ENCODE assay signal across 30 cellular contexts in genomic region chr13:75467009-75467728, GRCh38. TPM values are rescaled to one million over a fixed set of nuclear protein-coding genes. Genes with fewer than 3 reads are reported as not detected.
A peak's percentile ranks its signal among the peaks of the same experiment; 100 is the strongest.
DNase-seq lines count a peak whose midpoint lies in the region; ATAC-seq and TF ChIP-seq lines count a peak whose summit lies in the region.
"Had no signal": no experiment of that assay in that cellular context is flagged by ENCODE, and none has a peak within 500 bp of the region (broad histone marks: within the 10 kb centered on the region; RNA-seq: fewer than 3 reads in every experiment).

No MANE protein-coding gene starts in this region.

- H3K9me3 Mint-ChIP-seq in MCF 10A (ENCODE audit: unreplicated experiment), result peaks cover 7% of the 10 kb centered on the region
- H3K9me3 Mint-ChIP-seq: activated CD4-positive, alpha-beta memory T cell treated with anti-CD3 and anti-CD28 coated beads, Interleukin-2, amount 10 ng/mL, durations not matched to agents 7 days and 5 days; activated naive CD4-positive, alpha-beta T cell treated with anti-CD3 and anti-CD28 coated beads for 36 hours; activated T-helper 1 cell treated with anti-CD3 and anti-CD28 coated beads, Interleukin-12 subunit alpha, Interleukin-12 subunit beta, Interleukin-2, Interleukin-4 antibody, amounts not matched to agents 30 ng/mL and 10 ng/mL and 1 ng/mL, durations not matched to agents 14 hours and 24 hours and 36 hours had no signal

- 81 to 97% (median 95%) methylated on average over 4 of the region's 4 CpGs for WGBS in psoas muscle, 3 donors

- H3K36me3 Mint-ChIP-seq in MCF 10A (ENCODE audit: insufficient read depth, unreplicated experiment), result peaks cover 6% of the 10 kb centered on the region
- H3K36me3 Mint-ChIP-seq: brain had no signal

- POLR2A ChIA-PET in MCF 10A (lab: Yijun Ruan, JAX), result interaction anchor here (0.8 to 2.3 kb wide), 7 partner anchors 8 to 258 kb away, joined by 3 to 17 read pairs (median 3); partner anchors contain the start of gene TBC1D4

- H3K4me3 ChIP-seq in GM06990 (replicated peaks; ENCODE audit: low read depth, low read length) (no peak overlapping the region), psoas muscle (no peak overlapping the region)
- H3K4me3 ChIP-seq: BLaER1, left lung, tibial nerve had no signal

- CTCF ChIA-PET in MCF 10A (lab: Yijun Ruan, JAX), result interaction anchor here (0.6 to 1.6 kb wide), 4 partner anchors 15 to 101 kb away, joined by 3 to 8 read pairs (median 4); partner anchors contain the start of gene TBC1D4

- peak; percentile 55 for ATAC-seq in GM19395 (IDR thresholded peaks at IDR 0.05; ENCODE audit: unreplicated experiment)
- no peak for ATAC-seq in psoas muscle
- no peak for ATAC-seq in GM21515 (IDR thresholded peaks at IDR 0.05; ENCODE audit: unreplicated experiment)
- ATAC-seq: left lung, Panc1, sciatic nerve had no signal

- DNase-seq in GM06990 (ENCODE audit: extremely low read depth, insufficient read length), result peak; percentile 9
- DNase-seq in NCI-H774 (lab: John Stamatoyannopoulos, UW), result peak; percentile 4
- no peak for DNase-seq in psoas muscle
- DNase-seq in MCF 10A (ENCODE audit: unreplicated experiment), result no peak
- no peak for DNase-seq in NCI-H2107 treated with DMSO at 0.1 percent for 48 hours (lab: John Stamatoyannopoulos, UW; ENCODE audit: unreplicated experiment)
- DNase-seq: activated CD4-positive, alpha-beta memory T cell treated with anti-CD3 and anti-CD28 coated beads, Interleukin-2, amount 10 ng/mL, durations not matched to agents 7 days and 5 days; activated CD4-positive, alpha-beta T cell treated with anti-CD3 and anti-CD28 coated beads for 1 hour; activated CD8-positive, alpha-beta memory T cell treated with anti-CD3 and anti-CD28 coated beads, Interleukin-2, amount 50 U/mL, for 48 hours; activated naive CD4-positive, alpha-beta T cell treated with anti-CD3 and anti-CD28 coated beads for 36 hours; amniotic stem cell; dermis blood vessel endothelial cell; endodermal cell; H9; Kasumi-1; left lung; MV-4-11; NCI-H146; NCI-H510A; posterior cingulate gyrus; SHP77; stimulated activated CD4-positive, alpha-beta T cell treated with anti-CD3 and anti-CD28 coated beads, Interleukin-4, amount 100 ng/mL, for 24 hours; T-helper 2 cell had no signal

- H3K27ac ChIP-seq in psoas muscle, result peak overlapping the region; percentile 92
- H3K27ac ChIP-seq: BLaER1 had no signal

- peaks cover 11% of the 10 kb centered on the region for H3K4me1 Mint-ChIP-seq in MCF 10A (ENCODE audit: insufficient read depth, unreplicated experiment)
- H3K4me1 Mint-ChIP-seq: activated CD4-positive, alpha-beta memory T cell treated with anti-CD3 and anti-CD28 coated beads, Interleukin-2, amount 10 ng/mL, durations not matched to agents 7 days and 5 days; endodermal cell had no signal

- H3K27me3 Mint-ChIP-seq in MCF 10A (ENCODE audit: insufficient read depth, unreplicated experiment), result no peaks in the 10 kb centered on the region

- H3K27me3 ChIP-seq in GM06990 (replicated peaks; ENCODE audit: control insufficient read depth, insufficient read depth, low read length) (no peaks in the 10 kb centered on the region), psoas muscle (ENCODE audit: insufficient read depth in 3 of 3, low read length in 2 of 3) (no peaks in the 10 kb centered on the region)
- H3K27me3 ChIP-seq: BLaER1, left lung, tibial nerve had no signal

- TF ChIP-seq CTCF in GM06990 (IDR thresholded peaks at IDR 0.05; ENCODE audit: insufficient read depth, low read length, poor library complexity, severe bottlenecking) (no peak), psoas muscle (IDR thresholded peaks at IDR 0.05) (no peak), MCF 10A (IDR thresholded peaks at IDR 0.05; ENCODE audit: unreplicated experiment) (no peak)

- peaks cover 71% of the 10 kb centered on the region for H3K4me1 ChIP-seq in psoas muscle
- H3K4me1 ChIP-seq: BLaER1, left lung had no signal

- intact Hi-C loops in psoas muscle (cut with DNase I), result loop anchor here in 1 of 2 donors (5.0 kb wide), 1 partner anchor 80 kb away; no protein-coding TSS in a partner anchor
- intact Hi-C loops in MCF 10A (cut with micrococcal nuclease), result no loop called here

- H3K4me3 Mint-ChIP-seq in MCF 10A (ENCODE audit: unreplicated experiment), result no peak overlapping the region
- H3K4me3 Mint-ChIP-seq: activated CD4-positive, alpha-beta memory T cell treated with anti-CD3 and anti-CD28 coated beads, Interleukin-2, amount 10 ng/mL, durations not matched to agents 7 days and 5 days; activated naive CD4-positive, alpha-beta T cell treated with anti-CD3 and anti-CD28 coated beads for 36 hours; activated T-helper 1 cell treated with anti-CD3 and anti-CD28 coated beads, Interleukin-12 subunit alpha, Interleukin-12 subunit beta, Interleukin-2, Interleukin-4 antibody, amounts not matched to agents 30 ng/mL and 10 ng/mL and 1 ng/mL, durations not matched to agents 14 hours and 24 hours and 36 hours; brain; endodermal cell; H9 had no signal

- H3K27ac Mint-ChIP-seq in MCF 10A (ENCODE audit: low read depth, unreplicated experiment), result no peak overlapping the region
- H3K27ac Mint-ChIP-seq: activated CD4-positive, alpha-beta memory T cell treated with anti-CD3 and anti-CD28 coated beads, Interleukin-2, amount 10 ng/mL, durations not matched to agents 7 days and 5 days; activated naive CD4-positive, alpha-beta T cell treated with anti-CD3 and anti-CD28 coated beads for 36 hours; activated T-helper 1 cell treated with anti-CD3 and anti-CD28 coated beads, Interleukin-12 subunit alpha, Interleukin-12 subunit beta, Interleukin-2, Interleukin-4 antibody, amounts not matched to agents 30 ng/mL and 10 ng/mL and 1 ng/mL, durations not matched to agents 14 hours and 24 hours and 36 hours; brain; endodermal cell; H9 had no signal

- no TSS peak for BruUV-seq in MCF 10A (replicated peaks; lab: Mats Ljungman, UMichigan)

- no peaks in the 10 kb centered on the region for H3K36me3 ChIP-seq in GM06990 (ENCODE audit: control insufficient read depth, insufficient read depth, low read length)
- no peaks in the 10 kb centered on the region for H3K36me3 ChIP-seq in psoas muscle (ENCODE audit: insufficient read depth in 1 of 2, low read depth in 1 of 2)
- H3K36me3 ChIP-seq: left lung had no signal

- no peaks in the 10 kb centered on the region for H3K9me3 ChIP-seq in psoas muscle
- H3K9me3 ChIP-seq: left lung, tibial nerve had no signal

RNA-seq across cellular contexts. Expression of gene TBC1D4, which starts 14.8 kb away (rescaled TPM):
- total RNA-seq in psoas muscle (100 to 1,000 TPM in 1 of 4 donors, 10 to 100 TPM in 3; 36.9 to 127 (median 93.4) TPM), MCF 10A (2022) (6.6 and 9.3 TPM in 2 replicates)
- 100 to 1,000 TPM in 1 of 3 donors, 10 to 100 TPM in 1, 1 to 10 TPM in 1; 3.1 to 105 (median 36.7) TPM for polyA plus RNA-seq in psoas muscle

Comparison
In these comparisons a context has a peak if more than half of its experiments do, and no peak if none do; other contexts are left out.
1. DNase-seq: peak in GM06990 (single experiment) and NCI-H774 (single experiment); none in psoas muscle (0 of 2), MCF 10A (single experiment) and NCI-H2107 treated with DMSO at 0.1 percent for 48 hours (single experiment).